Comparison of ENCODE assay signal across 11 cellular contexts in genomic region chr13:112928958-112929777, GRCh38. TPM values are rescaled to one million over a fixed set of nuclear protein-coding genes. Genes with fewer than 3 reads are reported as not detected.
A peak's percentile ranks its signal among the peaks of the same experiment; 100 is the strongest.
DNase-seq lines count a peak whose midpoint lies in the region; ATAC-seq, FAIRE-seq and TF ChIP-seq lines count a peak whose summit lies in the region.
"Had no signal": no experiment of that assay in that cellular context is flagged by ENCODE, and none has a peak within 500 bp of the region (broad histone marks: within the 10 kb centered on the region; RNA-seq: fewer than 3 reads in every experiment).

No MANE protein-coding gene starts in this region.

- H3K27me3 ChIP-seq in BE2C, result no peaks in the 10 kb centered on the region

- H3K27ac Mint-ChIP-seq in activated naive CD8-positive, alpha-beta T cell treated with anti-CD3 and anti-CD28 coated beads for 36 hours, result no peak overlapping the region

- no peaks in the 10 kb centered on the region for H3K36me3 Mint-ChIP-seq in activated naive CD8-positive, alpha-beta T cell treated with anti-CD3 and anti-CD28 coated beads for 36 hours

- intact Hi-C loops in kidney (cut with DNase I), result no loop called here

- H3K36me3 ChIP-seq in BE2C, result no peaks in the 10 kb centered on the region
- H3K36me3 ChIP-seq in kidney (ENCODE audit: control insufficient read depth in 1 of 2, insufficient read depth in 2 of 2, low read length in 2 of 2), result peaks cover 0 to 4% of the 10 kb centered on the region in 2 donors
- H3K36me3 ChIP-seq: neutrophil had no signal

- ATAC-seq in HG02763 (IDR thresholded peaks at IDR 0.05; ENCODE audit: unreplicated experiment) (no peak), HG02885 (IDR thresholded peaks at IDR 0.05; ENCODE audit: poor library complexity, unreplicated experiment) (no peak)
- ATAC-seq: foreskin keratinocyte had no signal

- peaks cover 51% of the 10 kb centered on the region for H3K27me3 Mint-ChIP-seq in activated naive CD8-positive, alpha-beta T cell treated with anti-CD3 and anti-CD28 coated beads for 36 hours

- H3K4me1 ChIP-seq in BE2C, result peaks cover 18% of the 10 kb centered on the region
- H3K4me1 ChIP-seq in kidney (ENCODE audit: control insufficient read depth in 1 of 2, insufficient read depth in 1 of 2, low read depth in 1 of 2, low read length in 2 of 2), result peaks cover 7 to 24% of the 10 kb centered on the region in 2 donors
- H3K4me1 ChIP-seq: foreskin keratinocyte had no signal

- TF ChIP-seq CTCF in BE2C (IDR thresholded peaks at IDR 0.05; ENCODE audit: low read depth, low read length), result peak; percentile 3; the same call in 1 of the 2 replicates
- no peak for TF ChIP-seq CTCF in kidney (IDR thresholded peaks at IDR 0.05; ENCODE audit: borderline replicate concordance, extremely low read depth, insufficient read depth)

- H3K9ac ChIP-seq in kidney (ENCODE audit: low read length in 2 of 2), result no peak overlapping the region

- DNase-seq in BE2C (peak; percentile 85), NCI-H1092 treated with DMSO at 0.1 percent for 48 hours (lab: John Stamatoyannopoulos, UW) (peak; percentile 65), amniotic epithelial cell (ENCODE audit: low read depth) (peak; percentile 4), kidney (no peak)
- no peak for DNase-seq in activated naive CD8-positive, alpha-beta T cell treated with anti-CD3 and anti-CD28 coated beads for 36 hours
- DNase-seq in stimulated activated CD4-positive, alpha-beta T cell treated with anti-CD3 and anti-CD28 coated beads, Interleukin-15, amount 100 ng/mL, for 24 hours, result no peak
- DNase-seq: activated T-cell treated with anti-CD3 and anti-CD28 coated beads for 4 hours had no signal

- no peak overlapping the region for H3K4me3 Mint-ChIP-seq in activated naive CD8-positive, alpha-beta T cell treated with anti-CD3 and anti-CD28 coated beads for 36 hours

- no peaks in the 10 kb centered on the region for H3K4me1 Mint-ChIP-seq in activated naive CD8-positive, alpha-beta T cell treated with anti-CD3 and anti-CD28 coated beads for 36 hours

- peak overlapping the region; percentile 38 for H3K4me3 ChIP-seq in BE2C (ENCODE audit: low read depth, low read length)
- H3K4me3 ChIP-seq in kidney (ENCODE audit: low read length in 2 of 2), result peak overlapping the region; percentile 23 to 30

- no peak overlapping the region for H3K27ac ChIP-seq in kidney (ENCODE audit: low read depth in 2 of 2, low read length in 2 of 2)
- H3K27ac ChIP-seq: foreskin keratinocyte, neutrophil had no signal

- no peaks in the 10 kb centered on the region for H3K9me3 Mint-ChIP-seq in activated naive CD8-positive, alpha-beta T cell treated with anti-CD3 and anti-CD28 coated beads for 36 hours

- no peak for FAIRE-seq in kidney (lab: Jason Lieb, UNC)

- H3K9me3 ChIP-seq in BE2C (no peaks in the 10 kb centered on the region), kidney (ENCODE audit: control insufficient read depth in 1 of 2, low read length in 2 of 2) (no peaks in the 10 kb centered on the region)
- H3K9me3 ChIP-seq: neutrophil had no signal

RNA-seq across cellular contexts. Expression of gene MCF2L, which starts 39.8 kb away (rescaled TPM):
- polyA plus RNA-seq in BE2C (2012; ENCODE audit: insufficient read depth, insufficient read length, low read depth), result 35.5 TPM
- total RNA-seq in kidney, result 61.9 TPM
- 12.1 TPM for polyA plus RNA-seq in kidney (ENCODE audit: insufficient read depth, low read depth, low replicate concordance)
- total RNA-seq in activated naive CD8-positive, alpha-beta T cell treated with anti-CD3 and anti-CD28 coated beads for 36 hours, result 10 to 100 TPM in 1 of 2 experiments, 1 to 10 TPM in 1; 9.3 to 10.7 TPM
- total RNA-seq: foreskin keratinocyte had no signal

Comparison
In these comparisons a context has a peak if more than half of its experiments do, and no peak if none do; other contexts are left out.
1. DNase-seq: peak in BE2C (single experiment), NCI-H1092 treated with DMSO at 0.1 percent for 48 hours (single experiment) and amniotic epithelial cell (single experiment); none in kidney (single experiment), activated naive CD8-positive, alpha-beta T cell treated with anti-CD3 and anti-CD28 coated beads for 36 hours (single experiment) and stimulated activated CD4-positive, alpha-beta T cell treated with anti-CD3 and anti-CD28 coated beads, Interleukin-15, amount 100 ng/mL, for 24 hours (single experiment).